Comparison of ENCODE assay signal across 1 cellular context in the genomic region with DNA sequence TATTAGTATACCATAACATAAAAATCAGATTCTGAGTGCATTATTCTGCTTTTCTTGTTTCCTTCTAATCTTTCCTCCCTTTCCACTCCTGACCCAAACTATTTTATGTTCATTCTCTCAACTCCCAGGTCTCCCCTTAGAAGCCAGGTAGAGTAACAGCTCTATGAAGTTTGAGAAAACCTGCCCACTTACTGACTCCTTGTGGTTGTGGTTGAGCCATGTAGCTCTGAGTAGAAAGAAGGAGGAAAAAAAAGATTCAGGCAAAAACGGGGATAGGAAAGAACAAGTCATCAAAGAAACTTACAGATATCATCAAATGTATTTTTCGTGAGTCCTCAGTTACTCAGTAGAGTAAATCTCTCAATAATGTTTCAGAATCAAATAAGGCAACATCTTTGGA.
TF ChIP-seq lines count a peak whose summit lies in the region.

No MANE protein-coding gene starts in this region.

TF ChIP-seq in H1, 55 proteins besides CTCF, POLR2A, EP300 and RAD21:
- no peak for TF ChIP-seq CHD2 (IDR thresholded peaks at IDR 0.05; ENCODE audit: low read length)
- TF ChIP-seq BCL11A (IDR thresholded peaks at IDR 0.05; ENCODE audit: low read depth in 2 of 2, low read length in 2 of 2): no peak
- no peak for TF ChIP-seq SIX5 (IDR thresholded peaks at IDR 0.05; ENCODE audit: low read depth, low read length)
- TF ChIP-seq KDM4A (IDR thresholded peaks at IDR 0.05; ENCODE audit: low read depth, low read length, severe bottlenecking): no peak
- TF ChIP-seq NRF1 (IDR thresholded peaks at IDR 0.05; ENCODE audit: low read depth, low read length): no peak
- TF ChIP-seq, protein P1, sequence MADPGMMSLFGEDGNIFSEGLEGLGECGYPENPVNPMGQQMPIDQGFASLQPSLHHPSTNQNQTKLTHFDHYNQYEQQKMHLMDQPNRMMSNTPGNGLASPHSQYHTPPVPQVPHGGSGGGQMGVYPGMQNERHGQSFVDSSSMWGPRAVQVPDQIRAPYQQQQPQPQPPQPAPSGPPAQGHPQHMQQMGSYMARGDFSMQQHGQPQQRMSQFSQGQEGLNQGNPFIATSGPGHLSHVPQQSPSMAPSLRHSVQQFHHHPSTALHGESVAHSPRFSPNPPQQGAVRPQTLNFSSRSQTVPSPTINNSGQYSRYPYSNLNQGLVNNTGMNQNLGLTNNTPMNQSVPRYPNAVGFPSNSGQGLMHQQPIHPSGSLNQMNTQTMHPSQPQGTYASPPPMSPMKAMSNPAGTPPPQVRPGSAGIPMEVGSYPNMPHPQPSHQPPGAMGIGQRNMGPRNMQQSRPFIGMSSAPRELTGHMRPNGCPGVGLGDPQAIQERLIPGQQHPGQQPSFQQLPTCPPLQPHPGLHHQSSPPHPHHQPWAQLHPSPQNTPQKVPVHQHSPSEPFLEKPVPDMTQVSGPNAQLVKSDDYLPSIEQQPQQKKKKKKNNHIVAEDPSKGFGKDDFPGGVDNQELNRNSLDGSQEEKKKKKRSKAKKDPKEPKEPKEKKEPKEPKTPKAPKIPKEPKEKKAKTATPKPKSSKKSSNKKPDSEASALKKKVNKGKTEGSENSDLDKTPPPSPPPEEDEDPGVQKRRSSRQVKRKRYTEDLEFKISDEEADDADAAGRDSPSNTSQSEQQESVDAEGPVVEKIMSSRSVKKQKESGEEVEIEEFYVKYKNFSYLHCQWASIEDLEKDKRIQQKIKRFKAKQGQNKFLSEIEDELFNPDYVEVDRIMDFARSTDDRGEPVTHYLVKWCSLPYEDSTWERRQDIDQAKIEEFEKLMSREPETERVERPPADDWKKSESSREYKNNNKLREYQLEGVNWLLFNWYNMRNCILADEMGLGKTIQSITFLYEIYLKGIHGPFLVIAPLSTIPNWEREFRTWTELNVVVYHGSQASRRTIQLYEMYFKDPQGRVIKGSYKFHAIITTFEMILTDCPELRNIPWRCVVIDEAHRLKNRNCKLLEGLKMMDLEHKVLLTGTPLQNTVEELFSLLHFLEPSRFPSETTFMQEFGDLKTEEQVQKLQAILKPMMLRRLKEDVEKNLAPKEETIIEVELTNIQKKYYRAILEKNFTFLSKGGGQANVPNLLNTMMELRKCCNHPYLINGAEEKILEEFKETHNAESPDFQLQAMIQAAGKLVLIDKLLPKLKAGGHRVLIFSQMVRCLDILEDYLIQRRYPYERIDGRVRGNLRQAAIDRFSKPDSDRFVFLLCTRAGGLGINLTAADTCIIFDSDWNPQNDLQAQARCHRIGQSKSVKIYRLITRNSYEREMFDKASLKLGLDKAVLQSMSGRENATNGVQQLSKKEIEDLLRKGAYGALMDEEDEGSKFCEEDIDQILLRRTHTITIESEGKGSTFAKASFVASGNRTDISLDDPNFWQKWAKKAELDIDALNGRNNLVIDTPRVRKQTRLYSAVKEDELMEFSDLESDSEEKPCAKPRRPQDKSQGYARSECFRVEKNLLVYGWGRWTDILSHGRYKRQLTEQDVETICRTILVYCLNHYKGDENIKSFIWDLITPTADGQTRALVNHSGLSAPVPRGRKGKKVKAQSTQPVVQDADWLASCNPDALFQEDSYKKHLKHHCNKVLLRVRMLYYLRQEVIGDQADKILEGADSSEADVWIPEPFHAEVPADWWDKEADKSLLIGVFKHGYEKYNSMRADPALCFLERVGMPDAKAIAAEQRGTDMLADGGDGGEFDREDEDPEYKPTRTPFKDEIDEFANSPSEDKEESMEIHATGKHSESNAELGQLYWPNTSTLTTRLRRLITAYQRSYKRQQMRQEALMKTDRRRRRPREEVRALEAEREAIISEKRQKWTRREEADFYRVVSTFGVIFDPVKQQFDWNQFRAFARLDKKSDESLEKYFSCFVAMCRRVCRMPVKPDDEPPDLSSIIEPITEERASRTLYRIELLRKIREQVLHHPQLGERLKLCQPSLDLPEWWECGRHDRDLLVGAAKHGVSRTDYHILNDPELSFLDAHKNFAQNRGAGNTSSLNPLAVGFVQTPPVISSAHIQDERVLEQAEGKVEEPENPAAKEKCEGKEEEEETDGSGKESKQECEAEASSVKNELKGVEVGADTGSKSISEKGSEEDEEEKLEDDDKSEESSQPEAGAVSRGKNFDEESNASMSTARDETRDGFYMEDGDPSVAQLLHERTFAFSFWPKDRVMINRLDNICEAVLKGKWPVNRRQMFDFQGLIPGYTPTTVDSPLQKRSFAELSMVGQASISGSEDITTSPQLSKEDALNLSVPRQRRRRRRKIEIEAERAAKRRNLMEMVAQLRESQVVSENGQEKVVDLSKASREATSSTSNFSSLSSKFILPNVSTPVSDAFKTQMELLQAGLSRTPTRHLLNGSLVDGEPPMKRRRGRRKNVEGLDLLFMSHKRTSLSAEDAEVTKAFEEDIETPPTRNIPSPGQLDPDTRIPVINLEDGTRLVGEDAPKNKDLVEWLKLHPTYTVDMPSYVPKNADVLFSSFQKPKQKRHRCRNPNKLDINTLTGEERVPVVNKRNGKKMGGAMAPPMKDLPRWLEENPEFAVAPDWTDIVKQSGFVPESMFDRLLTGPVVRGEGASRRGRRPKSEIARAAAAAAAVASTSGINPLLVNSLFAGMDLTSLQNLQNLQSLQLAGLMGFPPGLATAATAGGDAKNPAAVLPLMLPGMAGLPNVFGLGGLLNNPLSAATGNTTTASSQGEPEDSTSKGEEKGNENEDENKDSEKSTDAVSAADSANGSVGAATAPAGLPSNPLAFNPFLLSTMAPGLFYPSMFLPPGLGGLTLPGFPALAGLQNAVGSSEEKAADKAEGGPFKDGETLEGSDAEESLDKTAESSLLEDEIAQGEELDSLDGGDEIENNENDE (IDR thresholded peaks at IDR 0.05; ENCODE audit: insufficient replicate concordance, low read length): no peak
- no peak for TF ChIP-seq NANOG (IDR thresholded peaks at IDR 0.05; ENCODE audit: insufficient read depth, low read depth, low read length, poor library complexity, severe bottlenecking)
- TF ChIP-seq KDM5A (IDR thresholded peaks at IDR 0.05; ENCODE audit: low read length): no peak
- no peak for TF ChIP-seq JUN (IDR thresholded peaks at IDR 0.05; ENCODE audit: low read depth, low read length)
- TF ChIP-seq, protein P2, sequence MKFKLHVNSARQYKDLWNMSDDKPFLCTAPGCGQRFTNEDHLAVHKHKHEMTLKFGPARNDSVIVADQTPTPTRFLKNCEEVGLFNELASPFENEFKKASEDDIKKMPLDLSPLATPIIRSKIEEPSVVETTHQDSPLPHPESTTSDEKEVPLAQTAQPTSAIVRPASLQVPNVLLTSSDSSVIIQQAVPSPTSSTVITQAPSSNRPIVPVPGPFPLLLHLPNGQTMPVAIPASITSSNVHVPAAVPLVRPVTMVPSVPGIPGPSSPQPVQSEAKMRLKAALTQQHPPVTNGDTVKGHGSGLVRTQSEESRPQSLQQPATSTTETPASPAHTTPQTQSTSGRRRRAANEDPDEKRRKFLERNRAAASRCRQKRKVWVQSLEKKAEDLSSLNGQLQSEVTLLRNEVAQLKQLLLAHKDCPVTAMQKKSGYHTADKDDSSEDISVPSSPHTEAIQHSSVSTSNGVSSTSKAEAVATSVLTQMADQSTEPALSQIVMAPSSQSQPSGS (IDR thresholded peaks at IDR 0.05; ENCODE audit: low read length): no peak
- no peak for TF ChIP-seq RNF2 (IDR thresholded peaks at IDR 0.05; ENCODE audit: borderline replicate concordance, low read depth, low read length, missing control alignments, poor library complexity, severe bottlenecking)
- TF ChIP-seq SIRT6 (IDR thresholded peaks at IDR 0.05; ENCODE audit: low read length): no peak
- no peak for TF ChIP-seq CBX8 (IDR thresholded peaks at IDR 0.05; ENCODE audit: borderline replicate concordance, low read depth, low read length)
- no peak for TF ChIP-seq TAF1 (IDR thresholded peaks at IDR 0.05; ENCODE audit: low read depth, low read length)
- TF ChIP-seq BACH1 (IDR thresholded peaks at IDR 0.05; ENCODE audit: low read length): no peak
- TF ChIP-seq POLR2AphosphoS5 (IDR thresholded peaks at IDR 0.05; ENCODE audit: low read depth, low read length): no peak
- TF ChIP-seq YY1 (IDR thresholded peaks at IDR 0.05; ENCODE audit: low read depth, low read length): no peak
- TF ChIP-seq SAP30 (IDR thresholded peaks at IDR 0.05; ENCODE audit: insufficient read depth, insufficient replicate concordance, low read length): no peak
